Comparison of ENCODE assay signal across 8 cellular contexts in the genomic region with DNA sequence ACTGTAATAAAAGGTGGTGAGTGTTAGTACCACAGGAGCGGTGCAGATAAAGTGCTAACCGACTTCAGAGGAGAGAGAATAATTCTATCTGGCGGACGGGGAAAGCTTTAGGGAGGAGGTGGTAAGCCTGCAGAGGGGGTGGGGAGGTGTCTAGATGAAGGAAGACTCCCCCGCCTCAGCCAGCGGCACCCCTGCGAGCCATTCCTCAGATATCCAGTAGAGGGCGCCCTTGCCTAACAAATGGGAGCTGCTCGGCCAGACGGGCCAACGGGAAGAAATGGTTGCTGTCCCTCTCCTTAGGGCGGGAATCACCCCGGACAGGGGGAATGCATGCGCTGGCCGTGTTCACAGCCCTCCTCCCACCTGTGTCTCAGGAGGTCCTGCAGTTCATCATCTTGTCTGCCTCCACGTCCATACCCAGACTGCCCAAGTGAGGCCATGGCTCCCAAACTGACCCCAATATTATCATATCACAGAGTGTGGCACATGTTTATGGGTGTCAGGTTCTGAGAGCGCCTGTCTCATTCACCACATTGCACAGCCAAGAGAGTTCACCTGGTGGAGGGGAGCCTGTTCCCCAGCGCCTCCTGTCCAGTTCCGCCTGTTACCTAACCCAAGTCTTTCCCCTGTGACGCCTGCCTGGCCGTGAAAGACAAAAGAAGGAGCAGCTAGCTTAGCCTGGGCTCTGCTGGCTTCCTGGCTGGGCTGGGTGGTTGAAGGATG.
A peak's percentile ranks its signal among the peaks of the same experiment; 100 is the strongest.
DNase-seq lines count a peak whose midpoint lies in the region; ATAC-seq and TF ChIP-seq lines count a peak whose summit lies in the region.

No MANE protein-coding gene starts in this region.

- H3K9me3 ChIP-seq in adrenal gland (replicated peaks in 1 of 3) (no peaks in the 10 kb centered on the region), right cardiac atrium (ENCODE audit: control insufficient read depth, low read length) (no peaks in the 10 kb centered on the region)

- H3K4me3 ChIP-seq in adrenal gland (no peak overlapping the region), right cardiac atrium (ENCODE audit: low read length) (no peak overlapping the region)

- H3K27ac ChIP-seq in adrenal gland (no peak overlapping the region), right cardiac atrium (ENCODE audit: low read length) (no peak overlapping the region)

- WGBS in adrenal gland, 4 donors = 11 to 23% (median 22%) methylated on average over 17 to 21 of the region's 21 CpGs
- 21% methylated on average over 21 of the region's 21 CpGs for WGBS in right cardiac atrium

- ATAC-seq in HG02588 (IDR thresholded peaks at IDR 0.05; ENCODE audit: unreplicated experiment) = peak; percentile 71
- ATAC-seq in right cardiac atrium = peak; percentile 48 to 73
- no peak for ATAC-seq in HG02571 (IDR thresholded peaks at IDR 0.05; ENCODE audit: unreplicated experiment)

- H3K27me3 ChIP-seq in adrenal gland (no peaks in the 10 kb centered on the region), right cardiac atrium (ENCODE audit: control insufficient read depth, insufficient read depth) (no peaks in the 10 kb centered on the region)

- intact Hi-C loops in adrenal gland (cut with DNase I) = loop anchor here in 1 of 2 donors (2.0 to 5.0 kb wide), 3 partner anchors 40 to 906 kb away; no protein-coding TSS in a partner anchor
- intact Hi-C loops in right cardiac atrium (cut with DNase I) = loop anchor here (1.0 to 10.0 kb wide), 7 partner anchors 36 to 906 kb away; no protein-coding TSS in a partner anchor

- TF ChIP-seq POLR2A in adrenal gland (IDR thresholded peaks at IDR 0.05) = no peak

- peaks cover 0 to 8% of the 10 kb centered on the region in 2 donors for H3K4me1 ChIP-seq in adrenal gland (replicated peaks in 1 of 2)
- no peaks in the 10 kb centered on the region for H3K4me1 ChIP-seq in right cardiac atrium (ENCODE audit: control insufficient read depth, insufficient read depth, low read length)

- peak; percentile 96 to 99 (median 98) for TF ChIP-seq CTCF in adrenal gland (IDR thresholded peaks at IDR 0.05)

- DNase-seq in ELR (ENCODE audit: low read depth) (peak; percentile 77), NCI-H1436 treated with DMSO at 0.1 percent for 48 hours (lab: John Stamatoyannopoulos, UW) (peak; percentile 17), T follicular helper cell (ENCODE audit: low read depth) (peak; percentile 49), adrenal gland (peak; percentile 60 to 92 (median 83)), right cardiac atrium (peak; percentile 76 to 91 (median 90)), putamen (ENCODE audit: low spot score) (peak; percentile 76)

- H3K36me3 ChIP-seq in adrenal gland (replicated peaks in 1 of 2) = no peaks in the 10 kb centered on the region

Comparison
In these comparisons a context has a peak if more than half of its experiments do, and no peak if none do; other contexts are left out.
1. DNase-seq: peak in every context shown above with its lines; median percentile 90 in right cardiac atrium; 83 in adrenal gland; 77 in ELR; 76 in putamen; 49 in T follicular helper cell; 17 in NCI-H1436 treated with DMSO at 0.1 percent for 48 hours.